Comparison of ENCODE assay signal across 1 cellular context in genomic region chr16:67326472-67327309, GRCh38.
A peak's percentile ranks its signal among the peaks of the same experiment; 100 is the strongest.
TF ChIP-seq lines count a peak whose summit lies in the region.

Gene KCTD19, minus strand, starts transcription at chr16:67326741. Its CDS starts 34 bp downstream, at chr16:67326707.
Gene LRRC36, plus strand, starts transcription at chr16:67326815. Its CDS starts 48 bp downstream, at chr16:67326863.

TF ChIP-seq in K562, 482 proteins besides CTCF, POLR2A, EP300 and RAD21 (continued from another document and continues in another):
- TF ChIP-seq, protein P1, sequence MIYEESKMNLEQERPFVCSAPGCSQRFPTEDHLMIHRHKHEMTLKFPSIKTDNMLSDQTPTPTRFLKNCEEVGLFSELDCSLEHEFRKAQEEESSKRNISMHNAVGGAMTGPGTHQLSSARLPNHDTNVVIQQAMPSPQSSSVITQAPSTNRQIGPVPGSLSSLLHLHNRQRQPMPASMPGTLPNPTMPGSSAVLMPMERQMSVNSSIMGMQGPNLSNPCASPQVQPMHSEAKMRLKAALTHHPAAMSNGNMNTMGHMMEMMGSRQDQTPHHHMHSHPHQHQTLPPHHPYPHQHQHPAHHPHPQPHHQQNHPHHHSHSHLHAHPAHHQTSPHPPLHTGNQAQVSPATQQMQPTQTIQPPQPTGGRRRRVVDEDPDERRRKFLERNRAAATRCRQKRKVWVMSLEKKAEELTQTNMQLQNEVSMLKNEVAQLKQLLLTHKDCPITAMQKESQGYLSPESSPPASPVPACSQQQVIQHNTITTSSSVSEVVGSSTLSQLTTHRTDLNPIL (CRISPR knock-in tag; IDR thresholded peaks at IDR 0.05): no peak
- no peak for TF ChIP-seq SNAPC5 (CRISPR knock-in tag; IDR thresholded peaks at IDR 0.05)
- TF ChIP-seq C11orf30 (IDR thresholded peaks at IDR 0.05; ENCODE audit: low read depth): no peak
- no peak for TF ChIP-seq SIX5 (IDR thresholded peaks at IDR 0.05; ENCODE audit: borderline replicate concordance in 1 of 2, insufficient read depth in 1 of 2, low read depth in 1 of 2, low read length in 2 of 2)
- TF ChIP-seq CHD4 (IDR thresholded peaks at IDR 0.05; ENCODE audit: insufficient read depth, insufficient replicate concordance, low read depth, low read length, poor library complexity, severe bottlenecking): no peak
- TF ChIP-seq, protein P2, sequence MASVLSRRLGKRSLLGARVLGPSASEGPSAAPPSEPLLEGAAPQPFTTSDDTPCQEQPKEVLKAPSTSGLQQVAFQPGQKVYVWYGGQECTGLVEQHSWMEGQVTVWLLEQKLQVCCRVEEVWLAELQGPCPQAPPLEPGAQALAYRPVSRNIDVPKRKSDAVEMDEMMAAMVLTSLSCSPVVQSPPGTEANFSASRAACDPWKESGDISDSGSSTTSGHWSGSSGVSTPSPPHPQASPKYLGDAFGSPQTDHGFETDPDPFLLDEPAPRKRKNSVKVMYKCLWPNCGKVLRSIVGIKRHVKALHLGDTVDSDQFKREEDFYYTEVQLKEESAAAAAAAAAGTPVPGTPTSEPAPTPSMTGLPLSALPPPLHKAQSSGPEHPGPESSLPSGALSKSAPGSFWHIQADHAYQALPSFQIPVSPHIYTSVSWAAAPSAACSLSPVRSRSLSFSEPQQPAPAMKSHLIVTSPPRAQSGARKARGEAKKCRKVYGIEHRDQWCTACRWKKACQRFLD (CRISPR knock-in tag; IDR thresholded peaks at IDR 0.05): no peak
- no peak for TF ChIP-seq ZBTB17 (CRISPR knock-in tag; IDR thresholded peaks at IDR 0.05)
- TF ChIP-seq MXD1 (CRISPR knock-in tag; IDR thresholded peaks at IDR 0.05; ENCODE audit: borderline replicate concordance, poor library complexity, severe bottlenecking): no peak
- no peak for TF ChIP-seq KDM5B (IDR thresholded peaks at IDR 0.05; ENCODE audit: insufficient replicate concordance, low read depth, low read length)
- no peak for TF ChIP-seq ZNF12 (CRISPR knock-in tag; IDR thresholded peaks at IDR 0.05)
- no peak; the same call in 1 of the 2 replicates for TF ChIP-seq ATF7 (IDR thresholded peaks at IDR 0.05)
- TF ChIP-seq MECOM (CRISPR knock-in tag; IDR thresholded peaks at IDR 0.05): no peak
- no peak for TF ChIP-seq POLR2B (IDR thresholded peaks at IDR 0.05; ENCODE audit: low read depth, partially characterized antibody)
- TF ChIP-seq ELF2 (CRISPR knock-in tag; IDR thresholded peaks at IDR 0.05): no peak
- TF ChIP-seq YY1 (IDR thresholded peaks at IDR 0.05; ENCODE audit: borderline replicate concordance in 1 of 3, control insufficient read depth in 1 of 3, extremely low read depth in 1 of 3, insufficient read depth in 3 of 3, insufficient read length in 1 of 3, insufficient replicate concordance in 2 of 3, low read depth in 1 of 3, low read length in 2 of 3): peak in 2 of 3 experiments; percentile 58 to 66
- no peak for TF ChIP-seq PTTG1 (tag; IDR thresholded peaks at IDR 0.05; ENCODE audit: low read depth)
- no peak for TF ChIP-seq ZBTB12 (CRISPR knock-in tag; IDR thresholded peaks at IDR 0.05)
- no peak for TF ChIP-seq EP400 (IDR thresholded peaks at IDR 0.05)
- peak; percentile 47; the same call in 1 of the 2 replicates for TF ChIP-seq CXXC5 (CRISPR knock-in tag; IDR thresholded peaks at IDR 0.05)
- TF ChIP-seq E2F1 (CRISPR knock-in tag; IDR thresholded peaks at IDR 0.05): peak; percentile 68; the same call in 1 of the 2 replicates
- TF ChIP-seq, protein P3, sequence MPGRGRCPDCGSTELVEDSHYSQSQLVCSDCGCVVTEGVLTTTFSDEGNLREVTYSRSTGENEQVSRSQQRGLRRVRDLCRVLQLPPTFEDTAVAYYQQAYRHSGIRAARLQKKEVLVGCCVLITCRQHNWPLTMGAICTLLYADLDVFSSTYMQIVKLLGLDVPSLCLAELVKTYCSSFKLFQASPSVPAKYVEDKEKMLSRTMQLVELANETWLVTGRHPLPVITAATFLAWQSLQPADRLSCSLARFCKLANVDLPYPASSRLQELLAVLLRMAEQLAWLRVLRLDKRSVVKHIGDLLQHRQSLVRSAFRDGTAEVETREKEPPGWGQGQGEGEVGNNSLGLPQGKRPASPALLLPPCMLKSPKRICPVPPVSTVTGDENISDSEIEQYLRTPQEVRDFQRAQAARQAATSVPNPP (IDR thresholded peaks at IDR 0.05; ENCODE audit: borderline replicate concordance, insufficient read depth, insufficient read length): no peak
- TF ChIP-seq NFIC (IDR thresholded peaks at IDR 0.05): no peak
- TF ChIP-seq CBFA2T3 (IDR thresholded peaks at IDR 0.05): no peak
- TF ChIP-seq ZBTB11 (CRISPR knock-in tag; IDR thresholded peaks at IDR 0.05): no peak
- TF ChIP-seq BRD4 (IDR thresholded peaks at IDR 0.05): no peak
- TF ChIP-seq CHD1 (IDR thresholded peaks at IDR 0.05; ENCODE audit: low read length): no peak
- TF ChIP-seq KHSRP (IDR thresholded peaks at IDR 0.05): no peak
- no peak for TF ChIP-seq THRAP3 (IDR thresholded peaks at IDR 0.05; ENCODE audit: borderline replicate concordance)
- no peak for TF ChIP-seq RBM39 (optimal IDR thresholded peaks at IDR 0.05; ENCODE audit: low read depth, low read length)
- TF ChIP-seq, protein P4, sequence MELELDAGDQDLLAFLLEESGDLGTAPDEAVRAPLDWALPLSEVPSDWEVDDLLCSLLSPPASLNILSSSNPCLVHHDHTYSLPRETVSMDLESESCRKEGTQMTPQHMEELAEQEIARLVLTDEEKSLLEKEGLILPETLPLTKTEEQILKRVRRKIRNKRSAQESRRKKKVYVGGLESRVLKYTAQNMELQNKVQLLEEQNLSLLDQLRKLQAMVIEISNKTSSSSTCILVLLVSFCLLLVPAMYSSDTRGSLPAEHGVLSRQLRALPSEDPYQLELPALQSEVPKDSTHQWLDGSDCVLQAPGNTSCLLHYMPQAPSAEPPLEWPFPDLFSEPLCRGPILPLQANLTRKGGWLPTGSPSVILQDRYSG (tag; conservative IDR thresholded peaks at IDR 0.05; ENCODE audit: low read depth): no peak
- TF ChIP-seq ZNF140 (CRISPR knock-in tag; IDR thresholded peaks at IDR 0.05): no peak
- TF ChIP-seq ERF (CRISPR knock-in tag; IDR thresholded peaks at IDR 0.05): no peak
- peak; percentile 64 for TF ChIP-seq RBFOX2 (IDR thresholded peaks at IDR 0.05; ENCODE audit: low read depth, low read length)
- TF ChIP-seq REST (CRISPR knock-in tag; IDR thresholded peaks at IDR 0.05; ENCODE audit: low read depth): no peak
- TF ChIP-seq RBM22 (IDR thresholded peaks at IDR 0.05; ENCODE audit: low read depth, low read length, poor library complexity, severe bottlenecking): no peak
- no peak for TF ChIP-seq NR2F6 (CRISPR knock-in tag; IDR thresholded peaks at IDR 0.05)
- no peak for TF ChIP-seq FOXJ3 (CRISPR knock-in tag; IDR thresholded peaks at IDR 0.05)
- no peak for TF ChIP-seq PCBP1 (IDR thresholded peaks at IDR 0.05; ENCODE audit: low read depth, low read length, poor library complexity, severe bottlenecking)
- no peak for TF ChIP-seq GTF2B (IDR thresholded peaks at IDR 0.05; ENCODE audit: extremely low read depth, insufficient read length)
- peak; percentile 84; the same call in 1 of the 2 replicates for TF ChIP-seq ZBTB7A (IDR thresholded peaks at IDR 0.05; ENCODE audit: borderline replicate concordance, control insufficient read depth, low read depth, low read length)
- no peak for TF ChIP-seq ZNF274 (IDR thresholded peaks at IDR 0.05; ENCODE audit: borderline replicate concordance, low read depth, low read length)
- TF ChIP-seq TCF15 (CRISPR knock-in tag; IDR thresholded peaks at IDR 0.05): no peak
- TF ChIP-seq SMARCE1 (IDR thresholded peaks at IDR 0.05): no peak; the same call in 1 of the 2 replicates
- TF ChIP-seq MCM3 (IDR thresholded peaks at IDR 0.05): no peak
- no peak for TF ChIP-seq ZNF699 (CRISPR knock-in tag; IDR thresholded peaks at IDR 0.05; ENCODE audit: insufficient replicate concordance)
- TF ChIP-seq HMGXB4 (CRISPR knock-in tag; IDR thresholded peaks at IDR 0.05): peak; percentile 62; the same call in 1 of the 2 replicates
- TF ChIP-seq ZNF134 (CRISPR knock-in tag; conservative IDR thresholded peaks at IDR 0.05): no peak
